Comparison of ENCODE assay signal across 1 cellular context in genomic region chr5:1293997-1294838, GRCh38.
TF ChIP-seq lines count a peak whose summit lies in the region.

No MANE protein-coding gene starts in this region.

TF ChIP-seq in K562, 482 proteins besides CTCF, POLR2A, EP300 and RAD21:
- TF ChIP-seq ZSCAN29 (IDR thresholded peaks at IDR 0.05) = no peak
- TF ChIP-seq HNRNPL (IDR thresholded peaks at IDR 0.05; ENCODE audit: low read depth, low read length) = peak; percentile 79
- no peak for TF ChIP-seq KAT7 (CRISPR knock-in tag; IDR thresholded peaks at IDR 0.05; ENCODE audit: borderline replicate concordance)
- peak in 1 of 2 experiments; percentile 85 for TF ChIP-seq E2F6 (IDR thresholded peaks at IDR 0.05; ENCODE audit: borderline replicate concordance in 1 of 2, extremely low read depth in 1 of 2, insufficient read depth in 1 of 2, insufficient read length in 1 of 2, low read depth in 1 of 2, low read length in 1 of 2, poor library complexity in 1 of 2, severe bottlenecking in 1 of 2)
- TF ChIP-seq L3MBTL2 (IDR thresholded peaks at IDR 0.05) = peak; percentile 34; the same call in 1 of the 2 replicates
- no peak for TF ChIP-seq CHAMP1 (IDR thresholded peaks at IDR 0.05)
- no peak for TF ChIP-seq RCOR1 (IDR thresholded peaks at IDR 0.05; ENCODE audit: borderline replicate concordance in 1 of 2, low read depth in 2 of 2, low read length in 2 of 2)
- TF ChIP-seq GTF2E2 (tag; IDR thresholded peaks at IDR 0.05) = no peak
- TF ChIP-seq ZNF764 (CRISPR knock-in tag; IDR thresholded peaks at IDR 0.05; ENCODE audit: low read depth) = no peak
- no peak for TF ChIP-seq RUNX1 (IDR thresholded peaks at IDR 0.05; ENCODE audit: low read depth)
- no peak for TF ChIP-seq REST (CRISPR knock-in tag; IDR thresholded peaks at IDR 0.05; ENCODE audit: low read depth)
- peak; percentile 40; the same call in 1 of the 2 replicates for TF ChIP-seq RBFOX2 (IDR thresholded peaks at IDR 0.05; ENCODE audit: low read depth, low read length)
- no peak for TF ChIP-seq E2F1 (CRISPR knock-in tag; IDR thresholded peaks at IDR 0.05)
- TF ChIP-seq PCBP1 (IDR thresholded peaks at IDR 0.05; ENCODE audit: low read depth, low read length, poor library complexity, severe bottlenecking) = peak; percentile 46
- TF ChIP-seq ZKSCAN1 (IDR thresholded peaks at IDR 0.05; ENCODE audit: low read depth, low read length) = no peak
- TF ChIP-seq MGA (IDR thresholded peaks at IDR 0.05) = peak; percentile 22; the same call in 1 of the 2 replicates
- TF ChIP-seq ZNF668 (CRISPR knock-in tag; IDR thresholded peaks at IDR 0.05) = no peak
- TF ChIP-seq ZNF507 (tag; conservative IDR thresholded peaks at IDR 0.05) = no peak
- TF ChIP-seq ZNF699 (CRISPR knock-in tag; IDR thresholded peaks at IDR 0.05; ENCODE audit: insufficient replicate concordance) = no peak
- TF ChIP-seq NRF1 (conservative IDR thresholded peaks at IDR 0.05 in 1 of 2, IDR thresholded peaks at IDR 0.05 in 1 of 2) = peak in 1 of 2 experiments; percentile 27; a peak in 2 of 4 replicates
- TF ChIP-seq TAL1 (IDR thresholded peaks at IDR 0.05) = no peak
- TF ChIP-seq PPARD (CRISPR knock-in tag; IDR thresholded peaks at IDR 0.05) = no peak
- no peak for TF ChIP-seq NFYB (IDR thresholded peaks at IDR 0.05; ENCODE audit: extremely low read depth, insufficient read length)
TF ChIP-seq in K562: peak in this region for 7.
